30 cellular contexts compared by ENCODE assay signal in the genomic region with DNA sequence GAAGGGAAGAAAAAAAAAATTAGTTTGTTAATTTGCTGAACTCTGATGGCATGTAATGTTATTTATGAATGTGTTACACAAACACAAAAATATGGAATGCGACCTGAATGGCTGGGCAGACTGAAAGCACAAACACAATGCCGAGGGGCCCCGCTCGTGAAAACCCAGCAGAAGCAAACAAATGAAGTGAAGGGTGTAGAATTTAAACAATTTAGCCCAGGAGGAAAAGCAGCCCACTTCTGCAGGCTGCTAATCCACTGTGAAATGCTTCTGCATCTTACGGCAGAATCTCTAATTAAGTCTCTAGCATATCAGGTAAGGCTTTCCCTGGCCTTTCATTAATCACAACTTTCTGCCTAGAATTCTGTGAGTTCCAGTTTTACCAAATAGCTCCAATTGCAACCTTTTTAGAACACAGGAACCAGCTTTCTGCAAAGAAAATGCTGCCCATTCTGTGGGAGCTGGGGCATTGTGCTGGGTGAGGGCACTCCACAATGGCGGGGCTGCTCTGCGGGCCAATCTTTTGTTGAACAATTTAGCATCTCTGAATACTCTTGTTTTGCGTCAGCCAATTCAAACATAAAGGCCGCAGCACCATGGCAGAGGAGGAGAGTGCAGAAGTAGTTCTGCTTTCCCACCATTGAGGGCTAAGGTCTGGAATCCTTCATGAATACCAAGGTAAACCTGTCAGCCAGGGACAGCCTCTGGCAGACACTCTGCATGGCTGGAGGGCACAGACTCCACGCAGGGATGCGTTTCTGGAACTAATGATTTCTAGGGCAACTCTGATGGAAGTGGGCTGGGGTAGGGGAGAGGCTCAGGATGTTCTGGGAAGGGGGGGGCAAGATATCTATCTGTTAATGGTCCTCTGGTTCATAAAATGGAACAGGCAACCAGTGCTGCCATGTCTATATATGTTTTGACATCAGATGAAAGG.
A peak's percentile ranks its signal among the peaks of the same experiment; 100 is the strongest.
DNase-seq lines count a peak whose midpoint lies in the region; ATAC-seq and TF ChIP-seq lines count a peak whose summit lies in the region.
"Had no signal": no experiment of that assay in that cellular context is flagged by ENCODE, and none has a peak within 500 bp of the region (broad histone marks: within the 10 kb centered on the region; RNA-seq: fewer than 3 reads in every experiment).

No MANE protein-coding gene starts in this region.

- DNase-seq in cardiac muscle cell (ENCODE audit: low read depth in 1 of 2, low spot score in 1 of 2) (peak in 1 of 2 donors; percentile 74), left cardiac atrium (no peak), islet precursor cell (peak; percentile 97), neuronal stem cell (ENCODE audit: low spot score) (peak; percentile 63), NCI-H1092 (lab: John Stamatoyannopoulos, UW) (no peak), posterior cingulate gyrus (no peak), GM13976 (ENCODE audit: low spot score) (no peak)
- DNase-seq: 8988T; activated CD4-positive, CD25-positive, alpha-beta regulatory T cell; activated gamma-delta T cell; activated naive CD8-positive, alpha-beta T cell treated with anti-CD3 and anti-CD28 coated beads for 36 hours; activated T-cell treated with anti-CD3 and anti-CD28 coated beads, Interleukin-2, amount 50 U/mL, for 24 hours; Calu3; colonic mucosa; DMS79; effector memory CD4-positive, alpha-beta T cell; erythroblast; GDM1; GM23248; KG1; lower lobe of right lung; MG63; NCI-H1930; NCI-H524 treated with DMSO at 0.1 percent for 48 hours; OCI-M1; stimulated activated CD4-positive, alpha-beta T cell treated with anti-CD3 and anti-CD28 coated beads, Interleukin-4, amount 100 ng/mL, for 4 hours; upper lobe of left lung had no signal

- ATAC-seq in left cardiac atrium (no peak), HG02759 (IDR thresholded peaks at IDR 0.05; ENCODE audit: unreplicated experiment) (no peak)
- ATAC-seq: lower lobe of right lung; stimulated activated effector memory CD8-positive, alpha-beta T cell treated with anti-CD3 and anti-CD28 coated beads, Interleukin-12 subunit alpha, Interleukin-12 subunit beta, amount 100 ng/mL, for 72 hours had no signal

- H2BK120ac ChIP-seq in neuronal stem cell (ENCODE audit: low read depth, low read length) = peak overlapping the region; percentile 67

- in situ Hi-C loops in GM13976 (cut with MboI; ENCODE audit: low sequenced_read_pairs, unreplicated experiment) = no loop called here

- no peak overlapping the region for H3K23ac ChIP-seq in neuronal stem cell (ENCODE audit: low read depth, low read length, poor library complexity)

- no CpG with 5 or more reads among the region's 11 CpGs for WGBS in neuronal stem cell (ENCODE audit: extremely low coverage in 2 of 2, insufficient read length in 2 of 2, insufficient replicate concordance in 1 of 2), 2 donors

- no peak overlapping the region for H2AK5ac ChIP-seq in neuronal stem cell (ENCODE audit: low read depth, low read length)

- no peak overlapping the region for H2AFZ ChIP-seq in neuronal stem cell (ENCODE audit: low read length)
- H2AFZ ChIP-seq: GM23248 had no signal

- peak overlapping the region; percentile 64 for H4K91ac ChIP-seq in neuronal stem cell (ENCODE audit: low read depth, low read length, poor library complexity)

- H2BK15ac ChIP-seq in neuronal stem cell (ENCODE audit: low read length) = no peak overlapping the region

- H3K9me3 ChIP-seq in cardiac muscle cell (ENCODE audit: low read depth) (no peaks in the 10 kb centered on the region), neuronal stem cell (replicated peaks in 1 of 2; ENCODE audit: control insufficient read depth in 2 of 2, insufficient read depth in 1 of 2, low read depth in 1 of 2, low read length in 2 of 2) (peaks cover 0 to 2% of the 10 kb centered on the region in 2 donors)
- H3K9me3 ChIP-seq: colonic mucosa, lower lobe of right lung, MG63, prostate gland, upper lobe of left lung had no signal

- H3K18ac ChIP-seq in neuronal stem cell (ENCODE audit: low read length) = peak overlapping the region; percentile 84

- H3K79me1 ChIP-seq in neuronal stem cell (ENCODE audit: low read depth, low read length) = peaks cover 10% of the 10 kb centered on the region

- no peak overlapping the region for H3K4ac ChIP-seq in neuronal stem cell (ENCODE audit: low read length)

- H3K27me3 ChIP-seq in cardiac muscle cell (no peaks in the 10 kb centered on the region), neuronal stem cell (ENCODE audit: control insufficient read depth in 3 of 3, insufficient read depth in 3 of 3, low read depth in 1 of 3, low read length in 3 of 3) (no peaks in the 10 kb centered on the region)
- H3K27me3 ChIP-seq: colonic mucosa, MG63, upper lobe of left lung had no signal

- no peak overlapping the region for H4K8ac ChIP-seq in neuronal stem cell (ENCODE audit: low read depth, low read length)

- H3K9ac ChIP-seq in neuronal stem cell (ENCODE audit: low read depth, low read length, poor library complexity) = peak overlapping the region; percentile 5
- H3K9ac ChIP-seq: GM23248 had no signal

- H2BK12ac ChIP-seq in neuronal stem cell (ENCODE audit: low read length) = no peak overlapping the region

- intact Hi-C loops in left cardiac atrium (cut with DNase I) (no loop called here), posterior cingulate gyrus (cut with DNase I) (no loop called here)

- H3K4me2 ChIP-seq in neuronal stem cell (ENCODE audit: insufficient read depth, low read length, poor library complexity, severe bottlenecking) = peak overlapping the region; percentile 40

- H3K27ac ChIP-seq in cardiac muscle cell (peak overlapping the region; percentile 93), neuronal stem cell (replicated peaks; ENCODE audit: low read length) (peak overlapping the region; percentile 96)
- H3K27ac ChIP-seq: colonic mucosa, GM23248, lower lobe of right lung, prostate gland, upper lobe of left lung had no signal

- H3K36me3 ChIP-seq in cardiac muscle cell (peaks cover 20% of the 10 kb centered on the region), neuronal stem cell (replicated peaks in 1 of 2; ENCODE audit: control insufficient read depth in 2 of 2, insufficient read depth in 2 of 2, low read length in 2 of 2) (peaks cover 31 to 100% of the 10 kb centered on the region in 2 donors)
- H3K36me3 ChIP-seq: colonic mucosa, MG63 had no signal

- TF ChIP-seq CTCF in cardiac muscle cell (IDR thresholded peaks at IDR 0.05; ENCODE audit: low read depth, low read length) (no peak), GM13976 (IDR thresholded peaks at IDR 0.05; ENCODE audit: borderline replicate concordance, control extremely low read depth, extremely low read depth, insufficient read depth, missing control alignments) (no peak)

- H3K14ac ChIP-seq in neuronal stem cell (ENCODE audit: low read length) = no peak overlapping the region

- peaks cover 33% of the 10 kb centered on the region for H3K4me1 ChIP-seq in cardiac muscle cell (ENCODE audit: low read depth)
- peaks cover 34 to 45% of the 10 kb centered on the region in 2 donors for H3K4me1 ChIP-seq in neuronal stem cell (ENCODE audit: control insufficient read depth in 2 of 2, insufficient read depth in 1 of 2, low read depth in 1 of 2, low read length in 2 of 2)
- H3K4me1 ChIP-seq: colonic mucosa, lower lobe of right lung, prostate gland, upper lobe of left lung had no signal

- H2BK5ac ChIP-seq in neuronal stem cell (ENCODE audit: low read length) = no peak overlapping the region

- no peak overlapping the region for H3K4me3 ChIP-seq in cardiac muscle cell
- H3K4me3 ChIP-seq in neuronal stem cell (ENCODE audit: low read length in 2 of 2) = no peak overlapping the region
- H3K4me3 ChIP-seq: colonic mucosa, GM23248, lower lobe of right lung, MG63, prostate gland, upper lobe of left lung had no signal

Comparison
In these comparisons a context has a peak if more than half of its experiments do, and no peak if none do; other contexts are left out.
1. DNase-seq: peak in islet precursor cell (single experiment) and neuronal stem cell (single experiment); none in left cardiac atrium (single experiment), NCI-H1092 (single experiment), posterior cingulate gyrus (0 of 10) and GM13976 (single experiment).